Comparison of ENCODE assay signal across 1 cellular context in genomic region chr7:129947701-129948100, GRCh38.
TF ChIP-seq lines count a peak whose summit lies in the region.

No MANE protein-coding gene starts in this region.

TF ChIP-seq in H1, 55 proteins besides CTCF, POLR2A, EP300 and RAD21:
- TF ChIP-seq MAX (IDR thresholded peaks at IDR 0.05) (no peak), GTF2F1 (IDR thresholded peaks at IDR 0.05; ENCODE audit: borderline replicate concordance, low read depth, low read length) (no peak), NRF1 (IDR thresholded peaks at IDR 0.05; ENCODE audit: low read depth, low read length) (no peak), ASH2L (IDR thresholded peaks at IDR 0.05; ENCODE audit: low read length) (no peak), RFX5 (IDR thresholded peaks at IDR 0.05; ENCODE audit: borderline replicate concordance, low read depth, low read length) (no peak), CREB1 (IDR thresholded peaks at IDR 0.05) (no peak), BCL11A (IDR thresholded peaks at IDR 0.05; ENCODE audit: low read depth in 2 of 2, low read length in 2 of 2) (no peak), CTBP2 (IDR thresholded peaks at IDR 0.05; ENCODE audit: borderline replicate concordance, insufficient read depth, insufficient read length, low read length) (no peak), POU5F1 (IDR thresholded peaks at IDR 0.05; ENCODE audit: low read depth, low read length) (no peak)
